22 cellular contexts compared by ENCODE assay signal in genomic region chr6:115910147-115910546, GRCh38.
A peak's percentile ranks its signal among the peaks of the same experiment; 100 is the strongest.
DNase-seq lines count a peak whose midpoint lies in the region; ATAC-seq and TF ChIP-seq lines count a peak whose summit lies in the region.
"Had no signal": no experiment of that assay in that cellular context is flagged by ENCODE, and none has a peak within 500 bp of the region (broad histone marks: within the 10 kb centered on the region; RNA-seq: fewer than 3 reads in every experiment).

No MANE protein-coding gene starts in this region.

- H3K27me3 Mint-ChIP-seq in GM23338 (ENCODE audit: insufficient read depth, low read depth, poor library complexity) (no peaks in the 10 kb centered on the region), glutamatergic neuron (ENCODE audit: unreplicated experiment) (no peaks in the 10 kb centered on the region)
- H3K27me3 Mint-ChIP-seq: CD4-positive, CD25-positive, alpha-beta regulatory T cell; T-cell had no signal

- H3K4me3 Mint-ChIP-seq in GM23338 (no peak overlapping the region), glutamatergic neuron (ENCODE audit: unreplicated experiment) (no peak overlapping the region)
- H3K4me3 Mint-ChIP-seq: CD4-positive, CD25-positive, alpha-beta regulatory T cell; T-cell had no signal

- no TSS peak for BruUV-seq in PC-9 (replicated peaks; lab: Mats Ljungman, UMichigan)

- H3K4me1 ChIP-seq in GM23338 (ENCODE audit: insufficient read depth) (no peaks in the 10 kb centered on the region), PC-9 (replicated peaks; ENCODE audit: insufficient read depth) (no peaks in the 10 kb centered on the region), upper lobe of right lung (no peaks in the 10 kb centered on the region)
- H3K4me1 ChIP-seq: BLaER1 had no signal

- no peaks in the 10 kb centered on the region for H3K27me3 ChIP-seq in GM23338 (ENCODE audit: insufficient read depth)
- H3K27me3 ChIP-seq in PC-9 (ENCODE audit: insufficient read depth, low read depth), result no peaks in the 10 kb centered on the region
- H3K27me3 ChIP-seq in upper lobe of right lung, result no peaks in the 10 kb centered on the region
- H3K27me3 ChIP-seq: BLaER1 had no signal

- H2AFZ ChIP-seq in GM23338 (0 out of 2 replicates have a peak overlapping the region, but pooled peaks have one; percentile 24), PC-9 (no peak overlapping the region)

- H3K36me3 Mint-ChIP-seq in GM23338 (ENCODE audit: low read depth) (no peaks in the 10 kb centered on the region), glutamatergic neuron (ENCODE audit: unreplicated experiment) (no peaks in the 10 kb centered on the region)
- H3K36me3 Mint-ChIP-seq: CD4-positive, CD25-positive, alpha-beta regulatory T cell; T-cell had no signal

- H3K9me2 ChIP-seq in GM23338 (ENCODE audit: insufficient read depth) (no peaks in the 10 kb centered on the region), PC-9 (ENCODE audit: insufficient read depth) (no peaks in the 10 kb centered on the region)

- H3K36me3 ChIP-seq in GM23338 (ENCODE audit: insufficient read depth) (no peaks in the 10 kb centered on the region), PC-9 (ENCODE audit: low read depth) (no peaks in the 10 kb centered on the region), upper lobe of right lung (no peaks in the 10 kb centered on the region)
- H3K36me3 ChIP-seq: BLaER1 had no signal

- TF ChIP-seq CTCF in GM23338 (conservative IDR thresholded peaks at IDR 0.05; ENCODE audit: low read depth in 2 of 2) (no peak), glutamatergic neuron (IDR thresholded peaks at IDR 0.05; ENCODE audit: partially characterized antibody, unreplicated experiment) (no peak), PC-9 (conservative IDR thresholded peaks at IDR 0.05) (no peak), upper lobe of right lung (IDR thresholded peaks at IDR 0.05) (no peak)

- CTCF ChIA-PET in PC-9 (lab: Charles Lee), result no interaction called here

- H3K9me3 ChIP-seq in PC-9 (ENCODE audit: insufficient read depth, low read depth) (no peaks in the 10 kb centered on the region), upper lobe of right lung (no peaks in the 10 kb centered on the region)
- H3K9me3 ChIP-seq: BLaER1 had no signal

- H3F3A ChIP-seq in GM23338 (replicated peaks; ENCODE audit: low read depth), result no peaks in the 10 kb centered on the region
- no peaks in the 10 kb centered on the region for H3F3A ChIP-seq in PC-9 (ENCODE audit: insufficient read depth, low read depth)

- H3K27ac ChIP-seq in GM23338 (ENCODE audit: low read depth), result no peak overlapping the region
- no peak overlapping the region for H3K27ac ChIP-seq in PC-9
- no peak overlapping the region for H3K27ac ChIP-seq in upper lobe of right lung
- H3K27ac ChIP-seq: BLaER1 had no signal

- no peaks in the 10 kb centered on the region for H3K79me2 ChIP-seq in GM23338 (replicated peaks; ENCODE audit: insufficient read depth)
- no peaks in the 10 kb centered on the region for H3K79me2 ChIP-seq in PC-9 (ENCODE audit: low read depth)

- peak; percentile 30; the same call in 2 of the 3 replicates for ATAC-seq in GM23338
- no peak for ATAC-seq in GM18870 (IDR thresholded peaks at IDR 0.05; ENCODE audit: unreplicated experiment)
- ATAC-seq in upper lobe of right lung, result no peak
- ATAC-seq: T-cell had no signal

- no peak overlapping the region for H3K27ac Mint-ChIP-seq in GM23338
- peak overlapping the region; percentile 45 for H3K27ac Mint-ChIP-seq in glutamatergic neuron (ENCODE audit: unreplicated experiment)
- H3K27ac Mint-ChIP-seq: CD4-positive, CD25-positive, alpha-beta regulatory T cell; T-cell had no signal

- no peak overlapping the region for H3K4me2 ChIP-seq in GM23338
- H3K4me2 ChIP-seq in PC-9, result no peak overlapping the region
- H3K4me2 ChIP-seq: BLaER1 had no signal

- peaks cover 9% of the 10 kb centered on the region; the same call in 2 of the 3 replicates for H3K4me1 Mint-ChIP-seq in GM23338
- peaks cover 12% of the 10 kb centered on the region for H3K4me1 Mint-ChIP-seq in glutamatergic neuron (ENCODE audit: low read depth, unreplicated experiment)
- H3K4me1 Mint-ChIP-seq: CD4-positive, CD25-positive, alpha-beta regulatory T cell; T-cell had no signal

- DNase-seq in COR-L47 (lab: John Stamatoyannopoulos, UW), result peak; percentile 2
- no peak for DNase-seq in GM23338 (ENCODE audit: low spot score)
- peak; percentile 20 for DNase-seq in NCI-H69 (lab: John Stamatoyannopoulos, UW)
- peak; percentile 60 for DNase-seq in glutamatergic neuron
- DNase-seq in activated CD4-positive, CD25-positive, alpha-beta regulatory T cell (lab: John Stamatoyannopoulos, UW), result no peak
- DNase-seq in PC-9, result no peak
- no peak for DNase-seq in upper lobe of right lung
- DNase-seq: CD4-positive, CD25-positive, alpha-beta regulatory T cell; DMS79; GOT3; HCEC 1CT; Karpas-422; NCI-H1105; NCI-H146; NCI-H1930; NCI-H2107; NCI-H345; NCI-H774; Right ventricle myocardium superior; T-cell had no signal

- H3K4me3 ChIP-seq in GM23338 (no peak overlapping the region), PC-9 (no peak overlapping the region), upper lobe of right lung (no peak overlapping the region)
- H3K4me3 ChIP-seq: BLaER1 had no signal

- H3K9me3 Mint-ChIP-seq in GM23338 (no peaks in the 10 kb centered on the region), glutamatergic neuron (ENCODE audit: unreplicated experiment) (no peaks in the 10 kb centered on the region)

- no peaks in the 10 kb centered on the region for H4K20me1 ChIP-seq in GM23338 (replicated peaks; ENCODE audit: insufficient read depth)
- no peaks in the 10 kb centered on the region for H4K20me1 ChIP-seq in PC-9 (ENCODE audit: insufficient read depth)
- H4K20me1 ChIP-seq: BLaER1 had no signal

- POLR2A ChIA-PET in PC-9 (lab: Charles Lee; ENCODE audit: unreplicated experiment), result no interaction called here

- intact Hi-C loops in PC-9 (cut with micrococcal nuclease; ENCODE audit: unreplicated experiment), result no loop called here
- intact Hi-C loops in upper lobe of right lung (cut with DNase I), result no loop called here

TF ChIP-seq in GM23338, 12 proteins besides CTCF, POLR2A, EP300 and RAD21:
- TF ChIP-seq ZNF462 (CRISPR knock-in tag; IDR thresholded peaks at IDR 0.05) (peak; percentile 44; the same call in 1 of the 2 replicates), ZNF114 (CRISPR knock-in tag; IDR thresholded peaks at IDR 0.05) (no peak)

Comparison
In these comparisons a context has a peak if more than half of its experiments do, and no peak if none do; other contexts are left out.
1. DNase-seq: peak in COR-L47 (single experiment), NCI-H69 (single experiment) and glutamatergic neuron (single experiment); none in GM23338 (single experiment), activated CD4-positive, CD25-positive, alpha-beta regulatory T cell (0 of 4), PC-9 (0 of 2) and upper lobe of right lung (single experiment).